ENCODE assay signal across 8 cellular contexts in the genomic region with DNA sequence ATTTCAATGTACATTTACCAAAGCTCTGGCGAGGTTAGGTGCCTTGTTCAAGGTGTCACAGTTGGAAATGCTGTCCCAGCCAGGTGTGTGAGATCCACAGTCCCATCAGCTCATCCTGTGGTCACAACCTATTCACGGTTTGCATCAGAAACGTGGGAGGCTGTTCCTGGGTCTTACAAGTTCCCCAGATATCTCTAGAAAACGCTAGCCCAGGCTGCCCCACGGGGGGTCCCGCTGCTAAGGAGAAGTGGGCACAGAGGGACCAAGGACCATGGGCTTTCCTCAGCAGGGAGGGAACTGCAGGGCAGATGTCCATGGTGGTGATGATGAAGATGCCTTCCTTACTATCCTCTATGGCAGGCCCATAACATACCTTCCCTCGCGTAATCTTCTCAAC. TPM values are rescaled to one million over a fixed set of nuclear protein-coding genes. Genes with fewer than 3 reads are reported as not detected.
DNase-seq lines count a peak whose midpoint lies in the region; ATAC-seq, FAIRE-seq and TF ChIP-seq lines count a peak whose summit lies in the region.

No MANE protein-coding gene starts in this region.

- FAIRE-seq in small intestine (lab: Jason Lieb, UNC), result no peak

- H3K36me3 Mint-ChIP-seq in activated CD4-positive, alpha-beta memory T cell treated with anti-CD3 and anti-CD28 coated beads, Interleukin-2, amount 10 ng/mL, durations not matched to agents 7 days and 5 days (ENCODE audit: low read depth), result no peaks in the 10 kb centered on the region

- TF ChIP-seq CTCF in HFF-Myc (IDR thresholded peaks at IDR 0.05; ENCODE audit: low read depth, low read length, missing control alignments), result no peak

- POLR2A ChIA-PET in activated CD4-positive, alpha-beta memory T cell treated with anti-CD3 and anti-CD28 coated beads, Interleukin-2, amount 10 ng/mL, durations not matched to agents 7 days and 5 days (lab: Charles Lee), result interaction anchor here (1.8 to 3.7 kb wide), 2 partner anchors 36 to 934 kb away, joined by 6 to 16 read pairs; a partner anchor contains a TSS

- CTCF ChIA-PET in activated CD4-positive, alpha-beta memory T cell treated with anti-CD3 and anti-CD28 coated beads, Interleukin-2, amount 10 ng/mL, durations not matched to agents 7 days and 5 days (lab: Charles Lee), result interaction anchor here (0.9 kb wide), 1 partner anchor 36 kb away, joined by 3 read pairs; no protein-coding TSS in a partner anchor

- intact Hi-C loops in right cardiac atrium (cut with DNase I), result no loop called here

- H3K4me3 Mint-ChIP-seq in activated CD4-positive, alpha-beta memory T cell treated with anti-CD3 and anti-CD28 coated beads, Interleukin-2, amount 10 ng/mL, durations not matched to agents 7 days and 5 days, result peak overlapping the region; percentile 83

- H3K27me3 Mint-ChIP-seq in activated CD4-positive, alpha-beta memory T cell treated with anti-CD3 and anti-CD28 coated beads, Interleukin-2, amount 10 ng/mL, durations not matched to agents 7 days and 5 days, result no peaks in the 10 kb centered on the region

- peak; percentile 48 for DNase-seq in COR-L47 (lab: John Stamatoyannopoulos, UW)
- no peak for DNase-seq in HFF-Myc (ENCODE audit: extremely low read depth, low read depth)
- DNase-seq in activated CD4-positive, alpha-beta memory T cell treated with anti-CD3 and anti-CD28 coated beads, Interleukin-2, amount 10 ng/mL, durations not matched to agents 7 days and 5 days, result no peak
- DNase-seq in right cardiac atrium, result peak in 1 of 3 donors; percentile 33
- DNase-seq in small intestine, result no peak
- DNase-seq in ureter (ENCODE audit: low spot score), result no peak

- H3K4me3 ChIP-seq in HFF-Myc (replicated peaks; ENCODE audit: low read depth, low read length), result peak overlapping the region; percentile 71
- peak overlapping the region; percentile 63 for H3K4me3 ChIP-seq in right cardiac atrium (ENCODE audit: low read length)
- H3K4me3 ChIP-seq in small intestine (ENCODE audit: low read depth in 1 of 2, low read length in 2 of 2), result peak overlapping the region in 1 of 2 donors; percentile 74

- H3K4me1 Mint-ChIP-seq in activated CD4-positive, alpha-beta memory T cell treated with anti-CD3 and anti-CD28 coated beads, Interleukin-2, amount 10 ng/mL, durations not matched to agents 7 days and 5 days, result peaks cover 27% of the 10 kb centered on the region

- WGBS in right cardiac atrium, result 22% methylated on average over 8 of the region's 8 CpGs
- 2 to 16% (median 7%) methylated on average over 8 of the region's 8 CpGs for WGBS in small intestine, 3 donors

- no peaks in the 10 kb centered on the region for H3K9me3 ChIP-seq in right cardiac atrium (ENCODE audit: control insufficient read depth, low read length)
- H3K9me3 ChIP-seq in small intestine (ENCODE audit: control insufficient read depth, low read depth), result no peaks in the 10 kb centered on the region

- ATAC-seq in right cardiac atrium (peak in 1 of 2 donors; percentile 12), GM18858 (IDR thresholded peaks at IDR 0.05; ENCODE audit: unreplicated experiment) (no peak), HG03457 (IDR thresholded peaks at IDR 0.05; ENCODE audit: unreplicated experiment) (no peak)

- peaks cover 3% of the 10 kb centered on the region for H3K4me1 ChIP-seq in right cardiac atrium (ENCODE audit: control insufficient read depth, insufficient read depth, low read length)
- H3K4me1 ChIP-seq in small intestine (ENCODE audit: control insufficient read depth in 2 of 2, insufficient read depth in 1 of 2, low read depth in 1 of 2, low read length in 1 of 2), result peaks cover 3 to 8% of the 10 kb centered on the region in 2 donors

- no peaks in the 10 kb centered on the region for H3K9me3 Mint-ChIP-seq in activated CD4-positive, alpha-beta memory T cell treated with anti-CD3 and anti-CD28 coated beads, Interleukin-2, amount 10 ng/mL, durations not matched to agents 7 days and 5 days

- H3K36me3 ChIP-seq in small intestine (ENCODE audit: control insufficient read depth in 2 of 2, insufficient read depth in 2 of 2, low read length in 2 of 2), result no peaks in the 10 kb centered on the region

- H3K27me3 ChIP-seq in right cardiac atrium (ENCODE audit: control insufficient read depth, insufficient read depth) (no peaks in the 10 kb centered on the region), small intestine (ENCODE audit: control insufficient read depth in 2 of 2, insufficient read depth in 2 of 2, low read length in 2 of 2) (no peaks in the 10 kb centered on the region)

- H3K27ac Mint-ChIP-seq in activated CD4-positive, alpha-beta memory T cell treated with anti-CD3 and anti-CD28 coated beads, Interleukin-2, amount 10 ng/mL, durations not matched to agents 7 days and 5 days, result peak overlapping the region; percentile 49

- H3K27ac ChIP-seq in right cardiac atrium (ENCODE audit: low read length) (no peak overlapping the region), small intestine (ENCODE audit: low read depth in 1 of 2, low read length in 1 of 2) (peak overlapping the region; percentile 50 to 75)

RNA-seq across cellular contexts. Expression of a gene that starts 0.7 kb away (rescaled TPM):
- total RNA-seq in activated CD4-positive, alpha-beta memory T cell treated with anti-CD3 and anti-CD28 coated beads, Interleukin-2, amount 10 ng/mL, durations not matched to agents 7 days and 5 days, result 10 to 100 TPM; 14.4 to 18.1 TPM
- total RNA-seq in right cardiac atrium (10 to 100 TPM; 19.0 to 30.6 (median 24.8) TPM), ureter (13.7 TPM)
- polyA plus RNA-seq in right cardiac atrium (7.6 TPM), small intestine (1 to 10 TPM; 6.8 to 8.5 (median 7.8) TPM)

RNA-seq across cellular contexts. Expression of a gene that starts 35.8 kb away (rescaled TPM):
- total RNA-seq in activated CD4-positive, alpha-beta memory T cell treated with anti-CD3 and anti-CD28 coated beads, Interleukin-2, amount 10 ng/mL, durations not matched to agents 7 days and 5 days, result 10 to 100 TPM; 92.4 to 98.3 TPM
- total RNA-seq in right cardiac atrium (100 to 1,000 TPM in 2 of 4 donors, 10 to 100 TPM in 2; 94.6 to 103 (median 99.1) TPM), ureter (163 TPM)
- polyA plus RNA-seq in right cardiac atrium (76.2 TPM), small intestine (100 to 1,000 TPM in 2 of 3 donors, 10 to 100 TPM in 1; 86.2 to 134 (median 110) TPM)
